Comparison of ENCODE assay signal across 15 cellular contexts in the genomic region with DNA sequence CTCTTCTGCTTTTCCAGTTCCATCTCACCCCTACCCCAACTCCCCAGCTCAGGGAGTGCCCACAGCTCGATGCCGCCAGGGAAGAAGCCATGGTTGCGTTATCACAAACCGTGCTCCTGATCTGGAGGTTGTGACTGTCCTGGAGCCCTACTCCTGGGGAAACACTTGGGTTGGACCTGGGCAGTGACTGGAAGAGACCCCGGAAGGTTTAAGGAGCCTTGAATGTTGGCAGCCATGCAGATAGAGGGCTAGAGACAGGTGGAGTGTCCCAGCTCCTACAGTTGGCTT. TPM values are rescaled to one million over a fixed set of nuclear protein-coding genes. Genes with fewer than 3 reads are reported as not detected.
DNase-seq lines count a peak whose midpoint lies in the region; ATAC-seq, FAIRE-seq and TF ChIP-seq lines count a peak whose summit lies in the region.
"Had no signal": no experiment of that assay in that cellular context is flagged by ENCODE, and none has a peak within 500 bp of the region (broad histone marks: within the 10 kb centered on the region; RNA-seq: fewer than 3 reads in every experiment).

No MANE protein-coding gene starts in this region.

- peaks cover 24% of the 10 kb centered on the region; the same call in 1 of the 2 replicates for H3F3A ChIP-seq in PC-9 (ENCODE audit: insufficient read depth, low read depth)

- POLR2A ChIA-PET in CD4-positive, alpha-beta T cell (lab: Charles Lee) = no interaction called here
- POLR2A ChIA-PET in PC-9 (lab: Charles Lee; ENCODE audit: unreplicated experiment) = interaction anchor here (0.5 kb wide), 1 partner anchor 647 kb away, joined by 6 read pairs; no protein-coding TSS in a partner anchor

- no peak overlapping the region for H2AK5ac ChIP-seq in neuronal stem cell (ENCODE audit: low read depth, low read length)

- H2BK5ac ChIP-seq in neuronal stem cell (ENCODE audit: low read length) = peak overlapping the region; percentile 10

- H3K4me1 ChIP-seq in PC-9 (replicated peaks; ENCODE audit: insufficient read depth) (peaks cover 15% of the 10 kb centered on the region), right cardiac atrium (ENCODE audit: control insufficient read depth, insufficient read depth, low read length) (peaks cover 27% of the 10 kb centered on the region), neuronal stem cell (ENCODE audit: control insufficient read depth in 2 of 2, insufficient read depth in 1 of 2, low read depth in 1 of 2, low read length in 2 of 2) (peaks cover 12 to 18% of the 10 kb centered on the region in 2 donors)

- no TSS peak for BruUV-seq in PC-9 (replicated peaks; lab: Mats Ljungman, UMichigan)

- DNase-seq in CD4-positive, alpha-beta T cell = no peak
- DNase-seq in PC-9 (no peak), right cardiac atrium (no peak), neuronal stem cell (ENCODE audit: low spot score) (no peak), RCC 7860 (ENCODE audit: low spot score) (no peak), GOT3 (lab: John Stamatoyannopoulos, UW) (no peak), glomerular visceral epithelial cell (ENCODE audit: extremely low spot score) (no peak)
- DNase-seq: activated T-cell treated with anti-CD3 and anti-CD28 coated beads, Interleukin-2, amount 50 U/mL, for 72 hours; hypothalamus; KG1; NCI-H1930; retina; stimulated activated naive CD8-positive, alpha-beta T cell treated with anti-CD3 and anti-CD28 coated beads, Interleukin-15, Interleukin-2, amounts not matched to agents 100 U/mL and 50 U/mL, for 24 hours had no signal

- no peak overlapping the region for H3K27ac ChIP-seq in CD4-positive, alpha-beta T cell (ENCODE audit: low read depth, low read length)
- H3K27ac ChIP-seq in PC-9 = no peak overlapping the region
- peak overlapping the region; percentile 88 for H3K27ac ChIP-seq in right cardiac atrium (ENCODE audit: low read length)
- H3K27ac ChIP-seq in neuronal stem cell (replicated peaks; ENCODE audit: low read length) = no peak overlapping the region

- no peaks in the 10 kb centered on the region for H3K36me3 Mint-ChIP-seq in CD4-positive, alpha-beta T cell (ENCODE audit: low read depth)

- H3K4me2 ChIP-seq in PC-9 = peak overlapping the region; percentile 90
- H3K4me2 ChIP-seq in neuronal stem cell (ENCODE audit: insufficient read depth, low read length, poor library complexity, severe bottlenecking) = peak overlapping the region; percentile 99

- no peak overlapping the region for H3K23ac ChIP-seq in neuronal stem cell (ENCODE audit: low read depth, low read length, poor library complexity)

- H3K27me3 Mint-ChIP-seq in CD4-positive, alpha-beta T cell = peaks cover 9% of the 10 kb centered on the region

- 0 out of 2 replicates have a peak, but pooled peaks cover 5% of the 10 kb centered on the region for H4K20me1 ChIP-seq in PC-9 (ENCODE audit: insufficient read depth)

- H3K79me1 ChIP-seq in neuronal stem cell (ENCODE audit: low read depth, low read length) = peaks cover 4% of the 10 kb centered on the region

- no peak overlapping the region for H3K14ac ChIP-seq in neuronal stem cell (ENCODE audit: low read length)

- intact Hi-C loops in CD4-positive, alpha-beta T cell (cut with DNase I, micrococcal nuclease) = loop anchor here in 1 of 2 experiments (5.0 kb wide), 1 partner anchor 94 kb away; no protein-coding TSS in a partner anchor
- intact Hi-C loops in PC-9 (cut with micrococcal nuclease; ENCODE audit: unreplicated experiment) = loop anchor here (10.0 kb wide), 3 partner anchors 167 to 627 kb away; partner anchors contain the start of genes CSNK2A2 and SETD6
- intact Hi-C loops in right cardiac atrium (cut with DNase I) = loop anchor here in 1 of 4 donors (10.0 kb wide), 1 partner anchor 167 kb away; the partner anchor contains the start of gene CSNK2A2

- H3K4me3 ChIP-seq in PC-9 (no peak overlapping the region; the same call in 1 of the 2 replicates), right cardiac atrium (ENCODE audit: low read length) (no peak overlapping the region), neuronal stem cell (ENCODE audit: low read length in 2 of 2) (no peak overlapping the region)

- peaks cover 7% of the 10 kb centered on the region for H3K27me3 ChIP-seq in CD4-positive, alpha-beta T cell (ENCODE audit: control insufficient read depth, insufficient read depth, low read length)
- no peaks in the 10 kb centered on the region for H3K27me3 ChIP-seq in PC-9 (ENCODE audit: insufficient read depth, low read depth)
- no peaks in the 10 kb centered on the region for H3K27me3 ChIP-seq in right cardiac atrium (ENCODE audit: control insufficient read depth, insufficient read depth)
- peaks cover 0 to 24% (median 20%) of the 10 kb centered on the region in 3 experiments for H3K27me3 ChIP-seq in neuronal stem cell (ENCODE audit: control insufficient read depth in 3 of 3, insufficient read depth in 3 of 3, low read depth in 1 of 3, low read length in 3 of 3)

- H3K4ac ChIP-seq in neuronal stem cell (ENCODE audit: low read length) = no peak overlapping the region

- peak overlapping the region; percentile 74 for H3K4me3 Mint-ChIP-seq in CD4-positive, alpha-beta T cell

- H4K91ac ChIP-seq in neuronal stem cell (ENCODE audit: low read depth, low read length, poor library complexity) = no peak overlapping the region

- peak overlapping the region; percentile 61 for H3K18ac ChIP-seq in neuronal stem cell (ENCODE audit: low read length)

- no peak overlapping the region for H2AFZ ChIP-seq in PC-9
- no peak overlapping the region for H2AFZ ChIP-seq in neuronal stem cell (ENCODE audit: low read length)

- peak overlapping the region; percentile 8 for H2BK15ac ChIP-seq in neuronal stem cell (ENCODE audit: low read length)

- H3K36me3 ChIP-seq in PC-9 (ENCODE audit: low read depth) = no peaks in the 10 kb centered on the region
- H3K36me3 ChIP-seq in neuronal stem cell (replicated peaks in 1 of 2; ENCODE audit: control insufficient read depth in 2 of 2, insufficient read depth in 2 of 2, low read length in 2 of 2) = no peaks in the 10 kb centered on the region

- H3K27ac Mint-ChIP-seq in CD4-positive, alpha-beta T cell = no peak overlapping the region
- H3K27ac Mint-ChIP-seq: activated T-cell treated with anti-CD3 and anti-CD28 coated beads, Interleukin-2, amount 50 U/mL, for 72 hours had no signal

- H3K79me2 ChIP-seq in PC-9 (ENCODE audit: low read depth) = 0 out of 2 replicates have a peak, but pooled peaks cover 15% of the 10 kb centered on the region

- no peak overlapping the region for H2BK120ac ChIP-seq in neuronal stem cell (ENCODE audit: low read depth, low read length)

- no peak overlapping the region for H4K8ac ChIP-seq in neuronal stem cell (ENCODE audit: low read depth, low read length)

- WGBS in right cardiac atrium = 70% methylated on average over 5 of the region's 5 CpGs
- WGBS in neuronal stem cell (ENCODE audit: extremely low coverage in 2 of 2, insufficient read length in 2 of 2, insufficient replicate concordance in 1 of 2), 2 donors = no CpG with 5 or more reads among the region's 5 CpGs

- peaks cover 9% of the 10 kb centered on the region for H3K4me1 Mint-ChIP-seq in CD4-positive, alpha-beta T cell (ENCODE audit: low read depth)

- CTCF ChIA-PET in CD4-positive, alpha-beta T cell (lab: Charles Lee) = no interaction called here
- CTCF ChIA-PET in PC-9 (lab: Charles Lee) = interaction anchor here (0.5 to 0.6 kb wide), 2 partner anchors 98 to 566 kb away, joined by 4 to 9 read pairs; partner anchors contain the start of gene POLR2C

- H3K9me3 ChIP-seq in CD4-positive, alpha-beta T cell (ENCODE audit: control insufficient read depth, low read length) = no peaks in the 10 kb centered on the region
- H3K9me3 ChIP-seq in PC-9 (ENCODE audit: insufficient read depth, low read depth) = no peaks in the 10 kb centered on the region
- no peaks in the 10 kb centered on the region for H3K9me3 ChIP-seq in right cardiac atrium (ENCODE audit: control insufficient read depth, low read length)
- H3K9me3 ChIP-seq in neuronal stem cell (replicated peaks in 1 of 2; ENCODE audit: control insufficient read depth in 2 of 2, insufficient read depth in 1 of 2, low read depth in 1 of 2, low read length in 2 of 2) = no peaks in the 10 kb centered on the region

- H3K9me2 ChIP-seq in PC-9 (ENCODE audit: insufficient read depth) = no peaks in the 10 kb centered on the region

- FAIRE-seq in RCC 7860 (lab: Jason Lieb, UNC) = no peak
- FAIRE-seq: endometrium had no signal

- TF ChIP-seq CTCF in CD4-positive, alpha-beta T cell (IDR thresholded peaks at IDR 0.05) = no peak
- no peak for TF ChIP-seq CTCF in PC-9 (conservative IDR thresholded peaks at IDR 0.05)

- H3K9ac ChIP-seq in neuronal stem cell (ENCODE audit: low read depth, low read length, poor library complexity) = no peak overlapping the region

- no peak for ATAC-seq in CD4-positive, alpha-beta T cell (ENCODE audit: poor library complexity)
- ATAC-seq in right cardiac atrium (no peak), GM18868 (IDR thresholded peaks at IDR 0.05; ENCODE audit: unreplicated experiment) (no peak)
- ATAC-seq: activated T-cell treated with anti-CD3 and anti-CD28 coated beads, Interleukin-2, amount 50 U/mL, for 72 hours; stimulated activated naive CD8-positive, alpha-beta T cell treated with anti-CD3 and anti-CD28 coated beads, Interleukin-15, Interleukin-2, amounts not matched to agents 100 U/mL and 50 U/mL, for 24 hours had no signal

- no peak overlapping the region for H2BK12ac ChIP-seq in neuronal stem cell (ENCODE audit: low read length)

- H3K9me3 Mint-ChIP-seq in CD4-positive, alpha-beta T cell = no peaks in the 10 kb centered on the region
- H3K9me3 Mint-ChIP-seq: activated T-cell treated with anti-CD3 and anti-CD28 coated beads, Interleukin-2, amount 50 U/mL, for 72 hours had no signal

RNA-seq across cellular contexts. Expression of gene MMP15, which starts 2.6 kb away (rescaled TPM):
- total RNA-seq in CD4-positive, alpha-beta T cell = under 1 TPM; 0.25 to 0.31 TPM
- total RNA-seq in PC-9 (2021) = 20.1 and 23.9 TPM in 2 replicates
- 10 to 100 TPM; 51.2 to 72.6 (median 64.8) TPM for total RNA-seq in right cardiac atrium
- polyA plus RNA-seq in right cardiac atrium = 41.2 TPM
- 10.1 TPM for polyA plus RNA-seq in neuronal stem cell (2013, experiment 1 of 2)
- 10.1 TPM for polyA plus RNA-seq in neuronal stem cell (2013, experiment 2 of 2)

RNA-seq across cellular contexts. Expression of gene USB1, which starts 26.9 kb away (rescaled TPM):
- 10 to 100 TPM; 22.4 to 25.7 TPM for total RNA-seq in CD4-positive, alpha-beta T cell
- total RNA-seq in PC-9 (2021) (65.8 and 66.0 TPM in 2 replicates), right cardiac atrium (10 to 100 TPM; 24.5 to 35.3 (median 29.3) TPM)
- 25.9 TPM for polyA plus RNA-seq in right cardiac atrium
- 40.5 TPM for polyA plus RNA-seq in neuronal stem cell (2013, experiment 1 of 2)
- 39.6 TPM for polyA plus RNA-seq in neuronal stem cell (2013, experiment 2 of 2)

RNA-seq across cellular contexts. Expression of gene ZNF319, which starts 27.6 kb away (rescaled TPM):
- total RNA-seq in CD4-positive, alpha-beta T cell = 10 to 100 TPM; 11.4 to 12.9 TPM
- total RNA-seq in PC-9 (2021) (9.9 and 11.0 TPM in 2 replicates), right cardiac atrium (1 to 10 TPM; 5.5 to 9.2 (median 7.9) TPM)
- 6.3 TPM for polyA plus RNA-seq in right cardiac atrium
- polyA plus RNA-seq in neuronal stem cell (2013, experiment 1 of 2) = 7.0 TPM
- 8.3 TPM for polyA plus RNA-seq in neuronal stem cell (2013, experiment 2 of 2)

RNA-seq across cellular contexts. Expression of gene CNGB1, which starts 57.2 kb away (rescaled TPM):
- total RNA-seq in CD4-positive, alpha-beta T cell = not detected
- total RNA-seq in PC-9 (2021) = 1.1 and 2.6 TPM in 2 replicates
- total RNA-seq in right cardiac atrium = not detected
- not detected for polyA plus RNA-seq in right cardiac atrium
- 0.14 TPM for polyA plus RNA-seq in neuronal stem cell (2013, experiment 1 of 2)
- 0.14 TPM for polyA plus RNA-seq in neuronal stem cell (2013, experiment 2 of 2)
- total RNA-seq: activated T-cell treated with anti-CD3 and anti-CD28 coated beads, Interleukin-2, amount 50 U/mL, for 72 hours had no signal

Comparison
In these comparisons a context has a peak if more than half of its experiments do, and no peak if none do; other contexts are left out.
1. RNA of gene MMP15, which starts 2.6 kb away (total RNA-seq): 51.2 to 72.6 TPM in right cardiac atrium and 20.1 to 23.9 TPM in PC-9; 0.25 to 0.31 TPM in CD4-positive, alpha-beta T cell; every median in the first group is over 10 times any median in the second.